8 cellular contexts compared by ENCODE assay signal in genomic region chr21:42833439-42833815, GRCh38. TPM values are rescaled to one million over a fixed set of nuclear protein-coding genes. Genes with fewer than 3 reads are reported as not detected.
DNase-seq lines count a peak whose midpoint lies in the region; ATAC-seq, FAIRE-seq and TF ChIP-seq lines count a peak whose summit lies in the region.

No MANE protein-coding gene starts in this region.

- peak in 1 of 2 experiments; percentile 44; a peak in 2 of 4 replicates for TF ChIP-seq RAD21 in K562 (CRISPR knock-in tag; conservative IDR thresholded peaks at IDR 0.05 in 1 of 2, IDR thresholded peaks at IDR 0.05 in 1 of 2)

- no peak overlapping the region for H3K9ac ChIP-seq in K562 (ENCODE audit: insufficient read depth in 1 of 2, low read depth in 2 of 2, low read length in 2 of 2)

- H3K36me3 ChIP-seq in K562 (ENCODE audit: control insufficient read depth, insufficient read depth, low read length) = no peaks in the 10 kb centered on the region

- no peak overlapping the region for H3K27ac ChIP-seq in K562 (ENCODE audit: extremely low read depth, low read depth, low read length)

- TF ChIP-seq CTCF in K562 (IDR thresholded peaks at IDR 0.05 in 2 of 3, conservative IDR thresholded peaks at IDR 0.05 in 1 of 3; ENCODE audit: insufficient read depth in 2 of 3, low read depth in 1 of 3, low read length in 3 of 3) = peak; percentile 64 to 98 (median 78)
- peak; percentile 19 for TF ChIP-seq CTCF in nephron progenitor cell (IDR thresholded peaks at IDR 0.05)

- H3K27me3 ChIP-seq in K562 (ENCODE audit: control insufficient read depth in 2 of 2, insufficient read depth in 2 of 2, low read length in 2 of 2) = peaks cover 0 to 5% of the 10 kb centered on the region in 2 experiments; a peak in 1 of 5 replicates

- TF ChIP-seq POLR2A in K562 (conservative IDR thresholded peaks at IDR 0.05) = peak; percentile 47; the same call in 1 of the 2 replicates

- no peak for TF ChIP-seq EP300 in K562 (IDR thresholded peaks at IDR 0.05; ENCODE audit: low read length)

- H3K4me1 ChIP-seq in K562 (replicated peaks in 1 of 2; ENCODE audit: control insufficient read depth in 2 of 2, insufficient read depth in 2 of 2, low read length in 2 of 2) = peaks cover 0 to 13% of the 10 kb centered on the region in 2 experiments; a peak in 3 of 5 replicates

- no peak overlapping the region for H3K4me2 ChIP-seq in K562 (ENCODE audit: insufficient read depth, low read length)

- H3K9me3 Mint-ChIP-seq in T-helper 1 cell treated with Interleukin-12 subunit alpha and Interleukin-12 subunit beta and Interleukin-4 antibody, amounts not matched to agents 30 μg/mL and 1 μg/mL, for 36 hours = no peaks in the 10 kb centered on the region
- peaks cover 15% of the 10 kb centered on the region for H3K9me3 Mint-ChIP-seq in nephron progenitor cell

- H3K9me3 ChIP-seq in K562 (replicated peaks; ENCODE audit: control insufficient read depth, insufficient read depth, low read depth, low read length) = no peaks in the 10 kb centered on the region

- peaks cover 4% of the 10 kb centered on the region for H3K36me3 Mint-ChIP-seq in T-helper 1 cell treated with Interleukin-12 subunit alpha and Interleukin-12 subunit beta and Interleukin-4 antibody, amounts not matched to agents 30 μg/mL and 1 μg/mL, for 36 hours (ENCODE audit: low read depth)
- H3K36me3 Mint-ChIP-seq in nephron progenitor cell (ENCODE audit: low read depth) = peaks cover 6% of the 10 kb centered on the region

- H4K20me1 ChIP-seq in K562 (replicated peaks; ENCODE audit: control insufficient read depth, insufficient read depth, low read length) = peaks cover 11% of the 10 kb centered on the region; the same call in 1 of the 2 replicates

- H2AFZ ChIP-seq in K562 (ENCODE audit: low read depth, low read length) = no peak overlapping the region

- H3K4me3 ChIP-seq in Jurkat, Clone E6-1 (ENCODE audit: low read length) = no peak overlapping the region
- no peak overlapping the region for H3K4me3 ChIP-seq in K562

- H3K9me1 ChIP-seq in K562 (ENCODE audit: control insufficient read depth, insufficient read depth, low read length) = no peaks in the 10 kb centered on the region

- no TSS peak for BruUV-seq in K562 (replicated peaks; lab: Mats Ljungman, UMichigan)

- H3K4me3 Mint-ChIP-seq in T-helper 1 cell treated with Interleukin-12 subunit alpha and Interleukin-12 subunit beta and Interleukin-4 antibody, amounts not matched to agents 30 μg/mL and 1 μg/mL, for 36 hours = peak overlapping the region; percentile 50
- H3K4me3 Mint-ChIP-seq in nephron progenitor cell = no peak overlapping the region

- DNase-seq in ELF-1 (ENCODE audit: low read depth, low spot score) = peak; percentile 54
- peak; percentile 72 for DNase-seq in Jurkat, Clone E6-1 (ENCODE audit: low read depth, low spot score)
- DNase-seq in K562 (ENCODE audit: extremely low read depth in 1 of 4, low spot score in 3 of 4) = peak; percentile 51 to 66 (median 63)
- DNase-seq in nephron progenitor cell = peak; percentile 18

- intact Hi-C loops in K562 (cut with micrococcal nuclease) = no loop called here

- FAIRE-seq in K562 (lab: Jason Lieb, UNC) = peak; percentile 26

- peaks cover 23% of the 10 kb centered on the region for H3K27me3 Mint-ChIP-seq in T-helper 1 cell treated with Interleukin-12 subunit alpha and Interleukin-12 subunit beta and Interleukin-4 antibody, amounts not matched to agents 30 μg/mL and 1 μg/mL, for 36 hours (ENCODE audit: low read depth)
- peaks cover 15% of the 10 kb centered on the region for H3K27me3 Mint-ChIP-seq in nephron progenitor cell (ENCODE audit: low read depth, poor library complexity)

- POLR2A ChIA-PET in K562 (lab: Yijun Ruan, JAX) = no interaction called here

- H3K27ac Mint-ChIP-seq in T-helper 1 cell treated with Interleukin-12 subunit alpha and Interleukin-12 subunit beta and Interleukin-4 antibody, amounts not matched to agents 30 μg/mL and 1 μg/mL, for 36 hours = peak overlapping the region; percentile 8
- peak overlapping the region; percentile 27 for H3K27ac Mint-ChIP-seq in nephron progenitor cell

- 19% methylated on average over 10 of the region's 11 CpGs for WGBS in K562 (ENCODE audit: insufficient coverage, low coverage, missing lambda C conversion rate)

- in situ Hi-C loops in K562 (cut with MboI) = no loop called here

- no peaks in the 10 kb centered on the region for H3K79me2 ChIP-seq in K562 (ENCODE audit: control insufficient read depth, insufficient read depth, low read length)

- CTCF ChIA-PET in K562 (lab: Yijun Ruan, JAX; ENCODE audit: low intra/inter-chr PET ratio) = interaction anchor here (0.6 to 1.2 kb wide), 2 partner anchors 240 to 388 kb away, joined by 3 to 4 read pairs; no protein-coding TSS in a partner anchor

- ATAC-seq in K562 (peak; percentile 77), GM18511 (IDR thresholded peaks at IDR 0.05; ENCODE audit: unreplicated experiment) (no peak), GM18858 (IDR thresholded peaks at IDR 0.05; ENCODE audit: unreplicated experiment) (no peak), GM21528 (IDR thresholded peaks at IDR 0.05; ENCODE audit: low FRiP score, unreplicated experiment) (no peak)

- H3K4me1 Mint-ChIP-seq in T-helper 1 cell treated with Interleukin-12 subunit alpha and Interleukin-12 subunit beta and Interleukin-4 antibody, amounts not matched to agents 30 μg/mL and 1 μg/mL, for 36 hours (ENCODE audit: low read depth) = peaks cover 25% of the 10 kb centered on the region
- H3K4me1 Mint-ChIP-seq in nephron progenitor cell = peaks cover 9% of the 10 kb centered on the region

TF ChIP-seq in K562, 482 proteins besides CTCF, POLR2A, EP300 and RAD21 (continues in another document):
- TF ChIP-seq NFIX (CRISPR knock-in tag; IDR thresholded peaks at IDR 0.05; ENCODE audit: low read depth) = no peak
- TF ChIP-seq GTF2F1 (IDR thresholded peaks at IDR 0.05; ENCODE audit: low read depth, low read length) = peak; percentile 40; the same call in 1 of the 2 replicates
- TF ChIP-seq STAG1 (CRISPR knock-in tag; IDR thresholded peaks at IDR 0.05; ENCODE audit: borderline replicate concordance) = peak; percentile 9; the same call in 1 of the 2 replicates
- peak; percentile 46; the same call in 1 of the 2 replicates for TF ChIP-seq L3MBTL2 (IDR thresholded peaks at IDR 0.05)
- peak; percentile 75 for TF ChIP-seq BHLHE40 (IDR thresholded peaks at IDR 0.05; ENCODE audit: low read length)
- 0 out of 2 replicates have a peak, but pooled peaks have one; percentile 23 for TF ChIP-seq MYNN (IDR thresholded peaks at IDR 0.05)
- TF ChIP-seq MYNN (CRISPR knock-in tag; IDR thresholded peaks at IDR 0.05) = no peak
- no peak for TF ChIP-seq CBFA2T2 (conservative IDR thresholded peaks at IDR 0.05)
- TF ChIP-seq MAX (CRISPR knock-in tag; IDR thresholded peaks at IDR 0.05) = peak; percentile 63; the same call in 1 of the 2 replicates

RNA-seq across cellular contexts. Expression of gene WDR4, which starts 45.9 kb away (rescaled TPM):
- 27.9 TPM for polyA plus RNA-seq in Jurkat, Clone E6-1 (2012; ENCODE audit: insufficient read depth, insufficient read length)
- total RNA-seq in K562 (2011; cell fraction: chromatin; rRNA removed; ENCODE audit: low replicate concordance) = 107 and 254 TPM in 2 replicates
- total RNA-seq in K562 (2011; cell fraction: nucleolus; rRNA removed) = 147 and 151 TPM in 2 replicates
- 105 and 112 TPM in 2 replicates for total RNA-seq in K562 (2011; cell fraction: nucleoplasm; rRNA removed)
- total RNA-seq in K562 (2014; rRNA removed) (30.2 and 41.6 TPM in 2 replicates), K562 (2014; rRNA removed; fragmentation: Illumina TruSeq; extraction: Trizol) (21.4 and 29.7 TPM in 2 replicates), K562 (2015; rRNA removed; fragmentation: Illumina TruSeq; extraction: Trizol) (43.4 and 44.3 TPM in 2 replicates), K562 (2021) (95.3 and 95.4 TPM in 2 replicates)
- polyA plus RNA-seq in K562 (2011; rRNA removed) (32.1 and 32.8 TPM in 2 replicates), K562 (2014; fragmentation: Illumina TruSeq; extraction: Trizol) (48.1 and 59.6 TPM in 2 replicates), K562 (2014; fragmentation: Nextera tagmentation; extraction: Ambion mirVana) (10 to 100 TPM in 1 of 2 experiments, 1 to 10 TPM in 1; 5.4 to 26.3 TPM), K562 (2014; rRNA removed) (76.3 and 90.2 TPM in 2 replicates)
- polyA plus RNA-seq in K562 (2011; cell fraction: cytosol; rRNA removed) = 48.9 and 72.1 TPM in 2 replicates
- polyA plus RNA-seq in K562 (2011; cell fraction: nucleus; rRNA removed) = 84.3 and 132 TPM in 2 replicates
- 36.0 and 81.8 TPM in 2 replicates for polyA plus RNA-seq in K562 (2012)
- 22.9 and 34.7 TPM in 2 replicates for polyA minus RNA-seq in K562 (2011; rRNA and poly(A)+ RNA removed)
- polyA minus RNA-seq in K562 (2011; cell fraction: cytosol; rRNA and poly(A)+ RNA removed) = 29.9 and 35.5 TPM in 2 replicates
- 51.3 and 54.0 TPM in 2 replicates for polyA minus RNA-seq in K562 (2011; cell fraction: nucleus; rRNA and poly(A)+ RNA removed)

RNA-seq across cellular contexts. Expression of gene NDUFV3, which starts 59.7 kb away (rescaled TPM):
- 31.3 TPM for polyA plus RNA-seq in Jurkat, Clone E6-1 (2012; ENCODE audit: insufficient read depth, insufficient read length)
- 82.4 and 114 TPM in 2 replicates for total RNA-seq in K562 (2011; cell fraction: chromatin; rRNA removed; ENCODE audit: low replicate concordance)
- total RNA-seq in K562 (2011; cell fraction: nucleolus; rRNA removed) = 48.2 and 54.4 TPM in 2 replicates
- 61.2 and 67.6 TPM in 2 replicates for total RNA-seq in K562 (2011; cell fraction: nucleoplasm; rRNA removed)
- total RNA-seq in K562 (2014; rRNA removed) (87.8 and 89.7 TPM in 2 replicates), K562 (2014; rRNA removed; fragmentation: Illumina TruSeq; extraction: Trizol) (74.3 and 81.5 TPM in 2 replicates), K562 (2015; rRNA removed; fragmentation: Illumina TruSeq; extraction: Trizol) (79.7 and 80.6 TPM in 2 replicates), K562 (2021) (65.7 and 68.3 TPM in 2 replicates)
- polyA plus RNA-seq in K562 (2011; rRNA removed) (37.2 and 41.9 TPM in 2 replicates), K562 (2014; fragmentation: Illumina TruSeq; extraction: Trizol) (63.0 and 77.9 TPM in 2 replicates), K562 (2014; fragmentation: Nextera tagmentation; extraction: Ambion mirVana) (10 to 100 TPM; 19.1 to 23.6 TPM), K562 (2014; rRNA removed) (67.2 and 80.0 TPM in 2 replicates)
- 43.0 and 44.1 TPM in 2 replicates for polyA plus RNA-seq in K562 (2011; cell fraction: cytosol; rRNA removed)
- polyA plus RNA-seq in K562 (2011; cell fraction: nucleus; rRNA removed) = 40.0 and 49.0 TPM in 2 replicates
- 58.0 and 60.8 TPM in 2 replicates for polyA plus RNA-seq in K562 (2012)
- 39.0 and 44.5 TPM in 2 replicates for polyA minus RNA-seq in K562 (2011; rRNA and poly(A)+ RNA removed)
- polyA minus RNA-seq in K562 (2011; cell fraction: cytosol; rRNA and poly(A)+ RNA removed) = 35.1 and 42.7 TPM in 2 replicates
- 11.7 and 20.2 TPM in 2 replicates for polyA minus RNA-seq in K562 (2011; cell fraction: nucleus; rRNA and poly(A)+ RNA removed)

Comparison
In these comparisons a context has a peak if more than half of its experiments do, and no peak if none do; other contexts are left out.
1. DNase-seq: peak in every context shown above with its lines; median percentile 72 in Jurkat, Clone E6-1; 63 in K562; 54 in ELF-1; 18 in nephron progenitor cell.